In genomic region chr19:44990459-44990858, GRCh38 we compare ENCODE assay signal across 32 cellular contexts. TPM values are rescaled to one million over a fixed set of nuclear protein-coding genes. Genes with fewer than 3 reads are reported as not detected.
"Had no signal": no experiment of that assay in that cellular context is flagged by ENCODE, and none has a peak within 500 bp of the region (broad histone marks: within the 10 kb centered on the region; RNA-seq: fewer than 3 reads in every experiment).

No MANE protein-coding gene starts in this region.

- FAIRE-seq: astrocyte, TTC549 had no signal

- ATAC-seq: activated CD8-positive, alpha-beta T cell treated with anti-CD3 and anti-CD28 coated beads for 36 hours; activated naive CD4-positive, alpha-beta T cell treated with anti-CD3 and anti-CD28 coated beads, Interleukin-2, amount 50 U/mL, for 72 hours; body of pancreas had no signal

- H3K36me3 ChIP-seq: breast epithelium had no signal

- H3K36me3 Mint-ChIP-seq: activated naive CD4-positive, alpha-beta T cell treated with anti-CD3 and anti-CD28 coated beads, Interleukin-2, amount 50 U/mL, for 72 hours had no signal

- H3K4me3 Mint-ChIP-seq: activated CD4-positive, alpha-beta T cell treated with anti-CD3 and anti-CD28 coated beads, Interleukin-2, amount 10 ng/mL, durations not matched to agents 24 days and 14 days; activated CD8-positive, alpha-beta T cell treated with anti-CD3 and anti-CD28 coated beads for 36 hours; activated naive CD4-positive, alpha-beta T cell treated with anti-CD3 and anti-CD28 coated beads for 36 hours; activated T-helper 1 cell treated with anti-CD3 and anti-CD28 coated beads, Interleukin-12 subunit alpha, Interleukin-12 subunit beta, Interleukin-2, Interleukin-4 antibody, amounts not matched to agents 30 ng/mL and 10 ng/mL and 1 ng/mL, durations not matched to agents 14 hours and 24 hours and 36 hours had no signal

- H3K4me1 ChIP-seq: body of pancreas, breast epithelium had no signal

- H3K9me3 ChIP-seq: adrenal gland, body of pancreas, breast epithelium had no signal

- H3K4me3 ChIP-seq: adrenal gland, body of pancreas, breast epithelium had no signal

- H3K9ac ChIP-seq: KMS-11 had no signal

- H3K27me3 Mint-ChIP-seq: activated CD4-positive, alpha-beta T cell treated with anti-CD3 and anti-CD28 coated beads, Interleukin-2, amount 10 ng/mL, durations not matched to agents 24 days and 14 days; activated CD8-positive, alpha-beta T cell treated with anti-CD3 and anti-CD28 coated beads for 36 hours had no signal

- H3K9me3 Mint-ChIP-seq: activated CD4-positive, alpha-beta T cell treated with anti-CD3 and anti-CD28 coated beads, Interleukin-2, amount 10 ng/mL, durations not matched to agents 24 days and 14 days; activated CD8-positive, alpha-beta T cell treated with anti-CD3 and anti-CD28 coated beads for 36 hours; activated naive CD4-positive, alpha-beta T cell treated with anti-CD3 and anti-CD28 coated beads for 36 hours; activated naive CD4-positive, alpha-beta T cell treated with anti-CD3 and anti-CD28 coated beads, Interleukin-2, amount 50 U/mL, for 72 hours; activated T-helper 1 cell treated with anti-CD3 and anti-CD28 coated beads, Interleukin-12 subunit alpha, Interleukin-12 subunit beta, Interleukin-2, Interleukin-4 antibody, amounts not matched to agents 30 ng/mL and 10 ng/mL and 1 ng/mL, durations not matched to agents 14 hours and 24 hours and 36 hours had no signal

- H3K27ac ChIP-seq: adrenal gland, body of pancreas, breast epithelium, KMS-11 had no signal

- H3K27ac Mint-ChIP-seq: activated CD4-positive, alpha-beta T cell treated with anti-CD3 and anti-CD28 coated beads, Interleukin-2, amount 10 ng/mL, durations not matched to agents 24 days and 14 days; activated CD8-positive, alpha-beta T cell treated with anti-CD3 and anti-CD28 coated beads for 36 hours; activated naive CD4-positive, alpha-beta T cell treated with anti-CD3 and anti-CD28 coated beads for 36 hours; activated T-helper 1 cell treated with anti-CD3 and anti-CD28 coated beads, Interleukin-12 subunit alpha, Interleukin-12 subunit beta, Interleukin-2, Interleukin-4 antibody, amounts not matched to agents 30 ng/mL and 10 ng/mL and 1 ng/mL, durations not matched to agents 14 hours and 24 hours and 36 hours had no signal

- H3K27me3 ChIP-seq: adrenal gland, body of pancreas, breast epithelium had no signal

- H3K4me2 ChIP-seq: KMS-11 had no signal

- DNase-seq: activated CD4-positive, alpha-beta T cell treated with anti-CD3 and anti-CD28 coated beads, Interleukin-2, amount 10 ng/mL, durations not matched to agents 24 days and 14 days; activated CD4-positive, alpha-beta T cell treated with anti-CD3 and anti-CD28 coated beads, Interleukin-2, amount 50 U/mL, for 4 hours; activated CD8-positive, alpha-beta T cell treated with anti-CD3 and anti-CD28 coated beads for 36 hours; activated gamma-delta T cell treated with Interleukin-2 at 50 U/mL for 16 hours; activated naive CD4-positive, alpha-beta T cell treated with anti-CD3 and anti-CD28 coated beads for 36 hours; activated T-cell treated with anti-CD3 and anti-CD28 coated beads, Interleukin-2, amount 50 U/mL, for 1 hour; adrenal gland; body of pancreas; NCI-H1092 treated with DMSO at 0.1 percent for 48 hours; NCI-H1417; NCI-H146; NCI-H187; NCI-H2029 treated with DMSO at 0.1 percent for 48 hours; NCI-H2107; NCI-H2171; NCI-H510A; NCI-H526; NCI-H748 treated with DMSO at 0.1 percent for 48 hours; NK-92 treated with Interleukin-12 subunit alpha and Interleukin-12 subunit beta, amount 100 ng/mL, for 24 hours; OCI-M1; Right ventricle myocardium superior had no signal

RNA-seq across cellular contexts. Expression of gene APOC2, which starts 44.6 kb away (rescaled TPM):
- total RNA-seq: activated CD4-positive, alpha-beta T cell treated with anti-CD3 and anti-CD28 coated beads, Interleukin-2, amount 10 ng/mL, durations not matched to agents 24 days and 14 days; activated CD8-positive, alpha-beta memory T cell treated with anti-CD3 and anti-CD28 coated beads for 36 hours; activated CD8-positive, alpha-beta T cell treated with anti-CD3 and anti-CD28 coated beads for 36 hours; activated naive CD4-positive, alpha-beta T cell treated with anti-CD3 and anti-CD28 coated beads for 36 hours; activated naive CD4-positive, alpha-beta T cell treated with anti-CD3 and anti-CD28 coated beads, Interleukin-2, amount 50 U/mL, for 72 hours; activated T-helper 1 cell treated with anti-CD3 and anti-CD28 coated beads, Interleukin-12 subunit alpha, Interleukin-12 subunit beta, Interleukin-2, Interleukin-4 antibody, amounts not matched to agents 30 ng/mL and 10 ng/mL and 1 ng/mL, durations not matched to agents 14 hours and 24 hours and 36 hours; astrocyte; body of pancreas; cardiac septum; LHCN-M2; Right ventricle myocardium superior; T-helper 1 cell treated with Interleukin-12 subunit alpha and Interleukin-12 subunit beta and Interleukin-4 antibody, amounts not matched to agents 30 ng/mL and 1 ng/mL, for 36 hours; T-helper 2 cell treated with Interferon-gamma antibody and Interleukin-4, amounts not matched to agents 100 ng/mL and 5 ng/mL, for 36 hours had no signal

RNA-seq across cellular contexts. Expression of gene APOC4, which starts 48.4 kb away (rescaled TPM):
- total RNA-seq: activated CD4-positive, alpha-beta T cell treated with anti-CD3 and anti-CD28 coated beads, Interleukin-2, amount 10 ng/mL, durations not matched to agents 24 days and 14 days; activated CD8-positive, alpha-beta memory T cell treated with anti-CD3 and anti-CD28 coated beads for 36 hours; activated CD8-positive, alpha-beta T cell treated with anti-CD3 and anti-CD28 coated beads for 36 hours; activated naive CD4-positive, alpha-beta T cell treated with anti-CD3 and anti-CD28 coated beads for 36 hours; activated naive CD4-positive, alpha-beta T cell treated with anti-CD3 and anti-CD28 coated beads, Interleukin-2, amount 50 U/mL, for 72 hours; activated T-helper 1 cell treated with anti-CD3 and anti-CD28 coated beads, Interleukin-12 subunit alpha, Interleukin-12 subunit beta, Interleukin-2, Interleukin-4 antibody, amounts not matched to agents 30 ng/mL and 10 ng/mL and 1 ng/mL, durations not matched to agents 14 hours and 24 hours and 36 hours; astrocyte; body of pancreas; breast epithelium; cardiac septum; LHCN-M2; Right ventricle myocardium superior; T-helper 1 cell treated with Interleukin-12 subunit alpha and Interleukin-12 subunit beta and Interleukin-4 antibody, amounts not matched to agents 30 ng/mL and 1 ng/mL, for 36 hours; T-helper 2 cell treated with Interferon-gamma antibody and Interleukin-4, amounts not matched to agents 100 ng/mL and 5 ng/mL, for 36 hours had no signal
